15 cellular contexts compared by ENCODE assay signal in the genomic region with DNA sequence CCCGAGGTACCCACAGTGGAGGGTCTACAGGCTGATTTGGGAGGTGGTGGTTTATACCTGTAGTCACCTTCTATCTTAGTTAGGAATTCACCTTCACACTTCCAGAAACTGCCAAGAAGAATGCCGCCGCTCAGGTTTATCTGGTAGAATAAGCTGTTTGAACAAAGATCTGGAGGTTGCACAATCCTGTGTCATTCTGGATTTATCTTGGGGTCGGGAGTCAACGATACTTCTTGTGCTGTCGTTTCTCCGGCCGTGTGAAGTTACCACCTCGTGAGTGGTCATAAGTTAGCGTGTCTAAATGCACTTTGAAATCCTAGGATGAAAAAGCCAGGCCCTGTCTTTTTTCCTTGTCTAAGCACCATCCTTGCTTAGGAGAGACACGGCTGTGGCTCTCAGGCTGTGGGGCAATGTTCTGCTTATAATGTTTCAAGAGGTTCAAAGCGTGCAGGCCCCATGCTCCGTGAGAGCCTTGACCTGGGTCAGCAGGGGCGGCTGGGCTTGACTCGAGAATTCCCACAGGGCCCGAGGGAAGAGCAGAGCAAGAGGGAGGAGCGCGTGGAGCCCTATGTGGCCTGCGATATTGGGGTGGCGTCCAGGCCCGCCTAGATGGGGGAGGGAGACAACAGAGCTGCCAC. TPM values are rescaled to one million over a fixed set of nuclear protein-coding genes. Genes with fewer than 3 reads are reported as not detected.
DNase-seq lines count a peak whose midpoint lies in the region; ATAC-seq and TF ChIP-seq lines count a peak whose summit lies in the region.
"Had no signal": no experiment of that assay in that cellular context is flagged by ENCODE, and none has a peak within 500 bp of the region (broad histone marks: within the 10 kb centered on the region; RNA-seq: fewer than 3 reads in every experiment).

No MANE protein-coding gene starts in this region.

- H3K27me3 ChIP-seq in cardiac muscle cell (no peaks in the 10 kb centered on the region), heart right ventricle (no peaks in the 10 kb centered on the region), lung (ENCODE audit: control insufficient read depth, insufficient read depth) (no peaks in the 10 kb centered on the region), upper lobe of right lung (no peaks in the 10 kb centered on the region), colonic mucosa (no peaks in the 10 kb centered on the region)

- H3K4me3 ChIP-seq in cardiac muscle cell, result no peak overlapping the region
- H3K4me3 ChIP-seq in heart right ventricle, result no peak overlapping the region
- no peak overlapping the region for H3K4me3 ChIP-seq in choroid plexus epithelial cell (ENCODE audit: low read depth, low read length)
- no peak overlapping the region for H3K4me3 ChIP-seq in lung
- no peak overlapping the region for H3K4me3 ChIP-seq in upper lobe of right lung
- H3K4me3 ChIP-seq in colonic mucosa, result no peak overlapping the region

- no peak for ATAC-seq in heart right ventricle
- ATAC-seq in lung (ENCODE audit: insufficient read depth, low FRiP score), result peak; percentile 17
- peak; percentile 54 for ATAC-seq in upper lobe of right lung
- ATAC-seq: activated T-cell treated with anti-CD3 and anti-CD28 coated beads, Interleukin-2, amount 50 U/mL, for 72 hours had no signal

- 78 to 79% methylated on average over 21 of the region's 21 CpGs for WGBS in heart right ventricle, 2 donors
- 62 to 80% methylated on average over 21 of the region's 21 CpGs for WGBS in lung, 2 donors

- DNase-seq in cardiac muscle cell (ENCODE audit: low read depth in 1 of 2, low spot score in 1 of 2) (peak in 1 of 2 donors; percentile 63), heart right ventricle (no peak), choroid plexus epithelial cell (ENCODE audit: low read depth) (peak; percentile 30), lung (ENCODE audit: low spot score) (peak; percentile 76), upper lobe of right lung (no peak), NCI-H446 (lab: John Stamatoyannopoulos, UW) (no peak), colonic mucosa (no peak)
- DNase-seq in stimulated activated naive CD4-positive, alpha-beta T cell treated with Interleukin-2 at 50 U/mL for 16 hours (lab: John Stamatoyannopoulos, UW), result no peak
- DNase-seq: ACHN; activated T-cell treated with anti-CD3 and anti-CD28 coated beads, Interleukin-2, amount 50 U/mL, for 72 hours; COR-L47; occipital lobe had no signal

- TF ChIP-seq CTCF in cardiac muscle cell (IDR thresholded peaks at IDR 0.05; ENCODE audit: low read depth, low read length), result no peak
- no peak for TF ChIP-seq CTCF in heart right ventricle (IDR thresholded peaks at IDR 0.05)
- TF ChIP-seq CTCF in choroid plexus epithelial cell (conservative IDR thresholded peaks at IDR 0.05; ENCODE audit: low read depth, low read length), result no peak
- no peak for TF ChIP-seq CTCF in lung (IDR thresholded peaks at IDR 0.05; ENCODE audit: control extremely low read depth, extremely low read depth)
- TF ChIP-seq CTCF in upper lobe of right lung (IDR thresholded peaks at IDR 0.05), result no peak
- TF ChIP-seq CTCF in colonic mucosa (IDR thresholded peaks at IDR 0.05), result no peak

- H3K9ac ChIP-seq in colonic mucosa (ENCODE audit: low read depth in 2 of 2, low read length in 2 of 2), result no peak overlapping the region

- H3K4me1 ChIP-seq in cardiac muscle cell (ENCODE audit: low read depth) (peaks cover 10% of the 10 kb centered on the region), heart right ventricle (peaks cover 0 to 33% (median 10%) of the 10 kb centered on the region in 9 donors), lung (ENCODE audit: control insufficient read depth in 2 of 2, insufficient read depth in 2 of 2, low read length in 2 of 2) (peaks cover 0 to 15% of the 10 kb centered on the region in 2 donors), upper lobe of right lung (peaks cover 15% of the 10 kb centered on the region), colonic mucosa (no peaks in the 10 kb centered on the region)

- peak overlapping the region; percentile 85 for H3K27ac ChIP-seq in cardiac muscle cell
- no peak overlapping the region for H3K27ac ChIP-seq in heart right ventricle
- H3K27ac ChIP-seq in lung (ENCODE audit: low read depth in 1 of 2, low read length in 1 of 2), result peak overlapping the region in 1 of 2 donors; percentile 79
- H3K27ac ChIP-seq in upper lobe of right lung, result peak overlapping the region; percentile 63
- no peak overlapping the region for H3K27ac ChIP-seq in colonic mucosa

- H3K36me3 ChIP-seq in cardiac muscle cell, result no peaks in the 10 kb centered on the region
- H3K36me3 ChIP-seq in heart right ventricle, result peaks cover 0 to 38% (median 0%) of the 10 kb centered on the region in 9 donors
- peaks cover 0 to 6% of the 10 kb centered on the region in 2 donors for H3K36me3 ChIP-seq in lung (ENCODE audit: control insufficient read depth in 2 of 2, insufficient read depth in 2 of 2, low read length in 2 of 2)
- peaks cover 7% of the 10 kb centered on the region for H3K36me3 ChIP-seq in upper lobe of right lung
- H3K36me3 ChIP-seq in colonic mucosa, result no peaks in the 10 kb centered on the region

- H3K9me3 ChIP-seq in cardiac muscle cell (ENCODE audit: low read depth) (no peaks in the 10 kb centered on the region), heart right ventricle (no peaks in the 10 kb centered on the region), lung (ENCODE audit: control insufficient read depth in 2 of 2, insufficient read depth in 1 of 2, low read length in 1 of 2) (no peaks in the 10 kb centered on the region), upper lobe of right lung (no peaks in the 10 kb centered on the region), colonic mucosa (no peaks in the 10 kb centered on the region)

- intact Hi-C loops in heart right ventricle (cut with DNase I), result loop anchor here in 2 of 10 donors (10.0 kb wide), 2 partner anchors 86 to 244 kb away; partner anchors contain the start of genes AMZ1 (in 1 of the 2) and EIF3B (in 1 of the 2)
- intact Hi-C loops in upper lobe of right lung (cut with DNase I), result no loop called here
- intact Hi-C loops in colonic mucosa (cut with DNase I), result no loop called here

RNA-seq across cellular contexts. Expression of gene GRIFIN, which starts 35.5 kb away (rescaled TPM):
- total RNA-seq in cardiac muscle cell, result not detected in 2 replicates
- not detected in 2 replicates for polyA plus RNA-seq in cardiac muscle cell
- total RNA-seq in heart right ventricle, result not detected
- not detected for polyA plus RNA-seq in heart right ventricle
- not detected for total RNA-seq in lung
- polyA plus RNA-seq in lung, result not detected
- not detected for total RNA-seq in upper lobe of right lung
- total RNA-seq in colonic mucosa, result not detected
- total RNA-seq: activated T-cell treated with anti-CD3 and anti-CD28 coated beads, Interleukin-2, amount 50 U/mL, for 72 hours; dermis microvascular lymphatic vessel endothelial cell; liver; occipital lobe had no signal
- polyA plus RNA-seq: liver, thymus had no signal

RNA-seq across cellular contexts. Expression of gene CHST12, which starts 37.3 kb away (rescaled TPM):
- total RNA-seq in cardiac muscle cell (24.3 and 25.6 TPM in 2 replicates), heart right ventricle (10 to 100 TPM; 12.4 to 17.2 (median 14.0) TPM), lung (10 to 100 TPM; 17.9 to 30.9 TPM), upper lobe of right lung (29.8 TPM), colonic mucosa (1 to 10 TPM; 8.7 to 8.8 TPM)
- polyA plus RNA-seq in cardiac muscle cell (26.8 and 29.3 TPM in 2 replicates), heart right ventricle (10 to 100 TPM; 13.9 to 15.2 TPM), lung (10 to 100 TPM; 14.7 to 15.7 TPM)

Comparison
In these comparisons a context has a peak if more than half of its experiments do, and no peak if none do; other contexts are left out.
1. H3K27ac ChIP-seq: peak in cardiac muscle cell (single experiment) and upper lobe of right lung (single experiment); none in heart right ventricle (0 of 10) and colonic mucosa (single experiment).
2. DNase-seq: peak in choroid plexus epithelial cell (single experiment) and lung (single experiment); none in heart right ventricle (0 of 2), upper lobe of right lung (single experiment), stimulated activated naive CD4-positive, alpha-beta T cell treated with Interleukin-2 at 50 U/mL for 16 hours (single experiment), NCI-H446 (0 of 2) and colonic mucosa (single experiment).
3. ATAC-seq: peak in lung (single experiment) and upper lobe of right lung (single experiment); none in heart right ventricle (0 of 8).